ENCODE assay signal across 13 cellular contexts in the genomic region with DNA sequence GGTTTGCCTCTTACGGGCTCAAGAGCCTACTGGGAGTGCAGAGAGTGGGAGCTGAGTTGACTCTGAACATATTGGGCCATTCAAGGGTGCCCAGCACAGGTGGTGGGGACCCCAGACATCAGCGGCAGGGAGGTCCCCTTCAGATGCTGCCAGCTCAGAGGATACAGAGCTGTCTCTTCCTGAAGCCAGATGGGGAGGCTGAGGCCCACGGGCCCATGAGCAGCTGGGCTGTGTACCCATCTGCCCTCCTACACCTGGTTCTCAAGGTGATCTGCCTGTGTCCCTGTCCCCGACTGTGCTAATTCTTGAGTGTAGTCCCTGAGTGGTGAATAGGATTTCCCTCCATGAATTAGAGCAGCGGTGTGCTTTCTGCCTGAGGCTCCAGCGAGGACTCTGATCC.
DNase-seq lines count a peak whose midpoint lies in the region; ATAC-seq and TF ChIP-seq lines count a peak whose summit lies in the region.
"Had no signal": no experiment of that assay in that cellular context is flagged by ENCODE, and none has a peak within 500 bp of the region (broad histone marks: within the 10 kb centered on the region; RNA-seq: fewer than 3 reads in every experiment).

No MANE protein-coding gene starts in this region.

- no TSS peak for BruUV-seq in Panc1 (replicated peaks; lab: Mats Ljungman, UMichigan)

- H3K27ac ChIP-seq in Panc1 (ENCODE audit: low read length) (peak overlapping the region; percentile 67), gastroesophageal sphincter (peak overlapping the region in 3 of 4 donors; percentile 41 to 80 (median 57)), thyroid gland (peak overlapping the region; percentile 78 to 91 (median 84))
- H3K27ac ChIP-seq: colonic mucosa had no signal

- H3K27me3 Mint-ChIP-seq in activated T-cell treated with anti-CD3 and anti-CD28 coated beads, Interleukin-2, amount 50 U/mL, for 24 hours: no peaks in the 10 kb centered on the region
- H3K27me3 Mint-ChIP-seq in activated T-cell treated with anti-CD3 and anti-CD28 coated beads, Interleukin-2, amount 50 U/mL, for 4 hours (ENCODE audit: low read depth): no peaks in the 10 kb centered on the region

- H3K27me3 ChIP-seq in Panc1 (ENCODE audit: control insufficient read depth, insufficient read depth, low read length): no peaks in the 10 kb centered on the region
- no peaks in the 10 kb centered on the region for H3K27me3 ChIP-seq in gastroesophageal sphincter
- H3K27me3 ChIP-seq in thyroid gland: no peaks in the 10 kb centered on the region
- H3K27me3 ChIP-seq: colonic mucosa had no signal

- no peak for TF ChIP-seq CTCF in Panc1 (IDR thresholded peaks at IDR 0.05)
- no peak for TF ChIP-seq CTCF in gastroesophageal sphincter (IDR thresholded peaks at IDR 0.05)
- no peak for TF ChIP-seq CTCF in thyroid gland (IDR thresholded peaks at IDR 0.05)

- WGBS in gastroesophageal sphincter (ENCODE audit: low coverage in 1 of 2), 2 donors: 87% methylated on average over 3 of the region's 6 CpGs; no CpG with 5 or more reads in 1 of the 2 donors
- WGBS in thyroid gland, 2 donors: 69 to 72% methylated on average over 4 to 6 of the region's 6 CpGs

- no peak for ATAC-seq in activated T-cell treated with anti-CD3 and anti-CD28 coated beads, Interleukin-2, amount 50 U/mL, for 4 hours
- ATAC-seq in Panc1: no peak
- ATAC-seq in gastroesophageal sphincter: no peak

- H3K9me3 ChIP-seq in Panc1 (ENCODE audit: control insufficient read depth, insufficient read depth, low read depth, low read length) (no peaks in the 10 kb centered on the region), gastroesophageal sphincter (no peaks in the 10 kb centered on the region), thyroid gland (no peaks in the 10 kb centered on the region)
- H3K9me3 ChIP-seq: colonic mucosa had no signal

- no peak for DNase-seq in activated T-cell treated with anti-CD3 and anti-CD28 coated beads, Interleukin-2, amount 50 U/mL, for 24 hours
- DNase-seq in activated T-cell treated with anti-CD3 and anti-CD28 coated beads, Interleukin-2, amount 50 U/mL, for 4 hours: no peak
- DNase-seq in Panc1 (ENCODE audit: low read depth, low spot score) (no peak), thyroid gland (no peak), H4 (ENCODE audit: low spot score) (no peak), germinal center (ENCODE audit: low spot score) (no peak), NCI-H1930 (lab: John Stamatoyannopoulos, UW) (no peak)
- DNase-seq: activated gamma-delta T cell treated with Interleukin-2 at 50 U/mL for 16 hours, C1 segment of cervical spinal cord, colonic mucosa, KG1 had no signal

- intact Hi-C loops in Panc1 (cut with micrococcal nuclease; ENCODE audit: unreplicated experiment) (no loop called here), thyroid gland (cut with DNase I) (no loop called here)

- no peaks in the 10 kb centered on the region for H3K9me3 Mint-ChIP-seq in activated T-cell treated with anti-CD3 and anti-CD28 coated beads, Interleukin-2, amount 50 U/mL, for 24 hours
- H3K9me3 Mint-ChIP-seq in activated T-cell treated with anti-CD3 and anti-CD28 coated beads, Interleukin-2, amount 50 U/mL, for 4 hours: no peaks in the 10 kb centered on the region
- H3K9me3 Mint-ChIP-seq: WTC11 had no signal

- TF ChIP-seq POLR2A in gastroesophageal sphincter (IDR thresholded peaks at IDR 0.05) (no peak), thyroid gland (IDR thresholded peaks at IDR 0.05) (no peak)

- CTCF ChIA-PET in Panc1 (lab: Charles Lee): no interaction called here

- H3K4me1 ChIP-seq in Panc1 (ENCODE audit: control insufficient read depth, insufficient read depth, low read length) (peaks cover 49% of the 10 kb centered on the region), gastroesophageal sphincter (peaks cover 11 to 61% (median 17%) of the 10 kb centered on the region in 3 donors), thyroid gland (peaks cover 47 to 48% of the 10 kb centered on the region in 2 donors)
- H3K4me1 ChIP-seq: colonic mucosa had no signal

- peak overlapping the region; percentile 72 for H3K27ac Mint-ChIP-seq in activated T-cell treated with anti-CD3 and anti-CD28 coated beads, Interleukin-2, amount 50 U/mL, for 24 hours
- H3K27ac Mint-ChIP-seq: WTC11 had no signal

- H3K4me1 Mint-ChIP-seq in activated T-cell treated with anti-CD3 and anti-CD28 coated beads, Interleukin-2, amount 50 U/mL, for 24 hours (ENCODE audit: low read depth): peaks cover 57% of the 10 kb centered on the region
- peaks cover 39% of the 10 kb centered on the region for H3K4me1 Mint-ChIP-seq in activated T-cell treated with anti-CD3 and anti-CD28 coated beads, Interleukin-2, amount 50 U/mL, for 4 hours (ENCODE audit: low read depth)
- H3K4me1 Mint-ChIP-seq: WTC11 had no signal

- peaks cover 10% of the 10 kb centered on the region for H3K36me3 Mint-ChIP-seq in activated T-cell treated with anti-CD3 and anti-CD28 coated beads, Interleukin-2, amount 50 U/mL, for 24 hours (ENCODE audit: low read depth)
- H3K36me3 Mint-ChIP-seq in activated T-cell treated with anti-CD3 and anti-CD28 coated beads, Interleukin-2, amount 50 U/mL, for 4 hours (ENCODE audit: insufficient read depth): peaks cover 2% of the 10 kb centered on the region
- H3K36me3 Mint-ChIP-seq: WTC11 had no signal

- no peak overlapping the region for H3K4me3 Mint-ChIP-seq in activated T-cell treated with anti-CD3 and anti-CD28 coated beads, Interleukin-2, amount 50 U/mL, for 24 hours
- H3K4me3 Mint-ChIP-seq in activated T-cell treated with anti-CD3 and anti-CD28 coated beads, Interleukin-2, amount 50 U/mL, for 4 hours: no peak overlapping the region
- H3K4me3 Mint-ChIP-seq: WTC11 had no signal

- no peak for TF ChIP-seq EP300 in gastroesophageal sphincter (IDR thresholded peaks at IDR 0.05)

- H3K36me3 ChIP-seq in Panc1 (ENCODE audit: control insufficient read depth, insufficient read depth, low read length): peaks cover 5% of the 10 kb centered on the region
- H3K36me3 ChIP-seq in gastroesophageal sphincter: peaks cover 0 to 12% of the 10 kb centered on the region in 2 donors
- H3K36me3 ChIP-seq in thyroid gland: no peaks in the 10 kb centered on the region
- H3K36me3 ChIP-seq: colonic mucosa had no signal

- in situ Hi-C loops in Panc1 (cut with HindIII; ENCODE audit: low pct_unique_long_range_greater_than_20kb, low sequenced_read_pairs): no loop called here

- POLR2A ChIA-PET in Panc1 (lab: Charles Lee): no interaction called here

- no peak overlapping the region for H3K4me3 ChIP-seq in Panc1 (ENCODE audit: low read depth in 2 of 2, low read length in 2 of 2)
- H3K4me3 ChIP-seq in gastroesophageal sphincter: no peak overlapping the region
- no peak overlapping the region for H3K4me3 ChIP-seq in thyroid gland (replicated peaks in 1 of 3)
- H3K4me3 ChIP-seq: colonic mucosa had no signal
